Comparison of ENCODE assay signal across 8 cellular contexts in the genomic region with DNA sequence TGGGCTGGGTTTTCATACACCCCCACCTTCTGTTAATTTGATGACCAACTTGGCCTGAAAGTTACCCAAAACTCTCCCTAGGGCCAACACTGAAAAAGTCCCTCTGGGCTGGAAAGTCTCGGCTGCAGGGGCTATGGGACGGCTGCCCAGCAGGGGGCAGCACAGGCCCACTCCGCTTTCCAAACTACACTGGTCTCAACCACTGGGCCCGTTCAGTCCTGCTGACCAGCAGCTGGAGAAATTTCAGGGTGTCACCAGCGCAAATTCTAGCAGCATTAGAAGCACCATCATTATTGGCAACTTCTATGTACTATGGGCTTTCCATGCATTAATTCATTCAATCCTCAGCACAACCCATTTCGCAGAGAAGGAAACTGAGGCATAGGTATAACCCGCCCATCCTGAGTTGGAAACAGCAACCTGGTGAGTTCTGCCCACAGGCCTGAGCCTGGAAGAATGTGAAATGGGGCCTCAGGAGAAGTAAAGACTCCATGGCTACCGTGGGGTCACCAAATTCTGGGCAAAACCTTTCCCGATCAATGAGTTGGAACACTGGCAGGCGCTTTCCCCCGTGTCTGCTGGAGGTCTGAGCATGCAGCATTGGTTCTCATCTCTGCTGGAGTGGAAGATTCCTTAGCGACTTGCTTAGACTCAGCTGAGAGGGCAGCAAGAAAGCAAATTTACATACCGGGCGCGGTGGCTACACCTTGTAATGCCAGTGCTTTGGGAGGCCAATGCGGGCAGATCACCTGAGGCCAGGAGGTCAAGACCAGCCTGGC. TPM values are rescaled to one million over a fixed set of nuclear protein-coding genes. Genes with fewer than 3 reads are reported as not detected.
DNase-seq lines count a peak whose midpoint lies in the region; ATAC-seq and TF ChIP-seq lines count a peak whose summit lies in the region.

No MANE protein-coding gene starts in this region.

- H3K9ac ChIP-seq in SK-N-SH, result no peak overlapping the region
- no peak overlapping the region for H3K9ac ChIP-seq in smooth muscle cell (ENCODE audit: low read depth)

- H3K9me3 ChIP-seq in SK-N-SH, result no peaks in the 10 kb centered on the region
- no peaks in the 10 kb centered on the region for H3K9me3 ChIP-seq in left ventricle myocardium inferior (replicated peaks)
- H3K9me3 ChIP-seq in smooth muscle cell (replicated peaks; ENCODE audit: low read depth), result no peaks in the 10 kb centered on the region

- H3K27me3 ChIP-seq in SK-N-SH (ENCODE audit: insufficient read depth) (no peaks in the 10 kb centered on the region), left ventricle myocardium inferior (ENCODE audit: low read depth) (no peaks in the 10 kb centered on the region), smooth muscle cell (ENCODE audit: low read depth) (no peaks in the 10 kb centered on the region)

- 84% methylated on average over 12 of the region's 16 CpGs for WGBS in SK-N-SH (ENCODE audit: low lambda C conversion rate)
- WGBS in smooth muscle cell (ENCODE audit: low lambda C conversion rate), result 79% methylated on average over 16 of the region's 16 CpGs

- H3K27ac Mint-ChIP-seq in activated naive CD4-positive, alpha-beta T cell treated with anti-CD3 and anti-CD28 coated beads, Interleukin-2, amount 10 ng/mL, durations not matched to agents 7 days and 5 days, result peak overlapping the region; percentile 24

- ATAC-seq in HG02885 (IDR thresholded peaks at IDR 0.05; ENCODE audit: poor library complexity, unreplicated experiment), result peak; percentile 68
- ATAC-seq in GM21737 (IDR thresholded peaks at IDR 0.05; ENCODE audit: unreplicated experiment), result no peak

- no peaks in the 10 kb centered on the region for H3K36me3 ChIP-seq in SK-N-SH (replicated peaks in 1 of 2; ENCODE audit: control insufficient read depth in 1 of 2, insufficient read depth in 2 of 2, low read length in 1 of 2)
- peaks cover 69% of the 10 kb centered on the region for H3K36me3 ChIP-seq in left ventricle myocardium inferior
- peaks cover 4% of the 10 kb centered on the region for H3K36me3 ChIP-seq in smooth muscle cell (ENCODE audit: low read depth)

- DNase-seq in DMS 273 (lab: John Stamatoyannopoulos, UW; ENCODE audit: unreplicated experiment) (peak; percentile 79), DMS 273 treated with DMSO at 0.1 percent for 48 hours (lab: John Stamatoyannopoulos, UW) (no peak), SK-N-SH (peak; percentile 86), left ventricle myocardium inferior (peak; percentile 32), smooth muscle cell (lab: John Stamatoyannopoulos, UW; ENCODE audit: unreplicated experiment) (no peak)
- DNase-seq in activated naive CD4-positive, alpha-beta T cell treated with anti-CD3 and anti-CD28 coated beads, Interleukin-2, amount 10 ng/mL, durations not matched to agents 7 days and 5 days, result peak; percentile 62

- no peaks in the 10 kb centered on the region for H3F3A ChIP-seq in SK-N-SH (replicated peaks; ENCODE audit: insufficient read depth)
- H3F3A ChIP-seq in smooth muscle cell (ENCODE audit: low read depth), result no peaks in the 10 kb centered on the region

- H4K20me1 ChIP-seq in SK-N-SH (ENCODE audit: insufficient read depth), result no peaks in the 10 kb centered on the region
- no peaks in the 10 kb centered on the region for H4K20me1 ChIP-seq in smooth muscle cell (ENCODE audit: low read depth)

- CTCF ChIA-PET in SK-N-SH (lab: Yijun Ruan, JAX), result interaction anchor here (0.7 to 1.2 kb wide), 11 partner anchors 28 to 337 kb away, joined by 3 to 5 read pairs (median 3); no protein-coding TSS in a partner anchor
- CTCF ChIA-PET in activated naive CD4-positive, alpha-beta T cell treated with anti-CD3 and anti-CD28 coated beads, Interleukin-2, amount 10 ng/mL, durations not matched to agents 7 days and 5 days (lab: Charles Lee), result interaction anchor here (1.0 to 3.1 kb wide), 10 partner anchors 9 to 314 kb away, joined by 3 to 10 read pairs (median 5); partner anchors contain the start of gene AKNA

- no peaks in the 10 kb centered on the region for H3K27me3 Mint-ChIP-seq in activated naive CD4-positive, alpha-beta T cell treated with anti-CD3 and anti-CD28 coated beads, Interleukin-2, amount 10 ng/mL, durations not matched to agents 7 days and 5 days

- POLR2A ChIA-PET in SK-N-SH (lab: Yijun Ruan, JAX), result no interaction called here

- H3K4me3 ChIP-seq in SK-N-SH (ENCODE audit: low read depth in 2 of 2, low read length in 1 of 2), result no peak overlapping the region; a peak in 1 of 4 replicates
- H3K4me3 ChIP-seq in left ventricle myocardium inferior, result no peak overlapping the region
- H3K4me3 ChIP-seq in smooth muscle cell, result no peak overlapping the region

- no peak for TF ChIP-seq EP300 in SK-N-SH (IDR thresholded peaks at IDR 0.05; ENCODE audit: borderline replicate concordance in 1 of 2, low read depth in 1 of 2, low read length in 1 of 2)

- H3K9me3 Mint-ChIP-seq in activated naive CD4-positive, alpha-beta T cell treated with anti-CD3 and anti-CD28 coated beads, Interleukin-2, amount 10 ng/mL, durations not matched to agents 7 days and 5 days, result peaks cover 2% of the 10 kb centered on the region

- peaks cover 85% of the 10 kb centered on the region for H3K36me3 Mint-ChIP-seq in activated naive CD4-positive, alpha-beta T cell treated with anti-CD3 and anti-CD28 coated beads, Interleukin-2, amount 10 ng/mL, durations not matched to agents 7 days and 5 days

- intact Hi-C loops in left ventricle myocardium inferior (cut with micrococcal nuclease), result no loop called here

- TF ChIP-seq CTCF in SK-N-SH (IDR thresholded peaks at IDR 0.05) (peak; percentile 93), left ventricle myocardium inferior (IDR thresholded peaks at IDR 0.05; ENCODE audit: borderline replicate concordance) (peak; percentile 79), smooth muscle cell (IDR thresholded peaks at IDR 0.05; ENCODE audit: borderline replicate concordance, insufficient read depth, poor library complexity, severe bottlenecking) (peak; percentile 78)

- H3K9me2 ChIP-seq in SK-N-SH, result no peaks in the 10 kb centered on the region

- H2AFZ ChIP-seq in SK-N-SH (ENCODE audit: low read depth), result no peak overlapping the region
- no peak overlapping the region for H2AFZ ChIP-seq in smooth muscle cell (ENCODE audit: low read depth)

- no peak overlapping the region for H3K4me3 Mint-ChIP-seq in activated naive CD4-positive, alpha-beta T cell treated with anti-CD3 and anti-CD28 coated beads, Interleukin-2, amount 10 ng/mL, durations not matched to agents 7 days and 5 days

- H3K4me2 ChIP-seq in SK-N-SH (no peak overlapping the region), smooth muscle cell (no peak overlapping the region)

- peaks cover 0 to 6% of the 10 kb centered on the region in 2 experiments; a peak in 1 of 4 replicates for H3K4me1 ChIP-seq in SK-N-SH (ENCODE audit: control insufficient read depth in 1 of 2, insufficient read depth in 2 of 2, low read depth in 1 of 2, low read length in 1 of 2)
- H3K4me1 ChIP-seq in left ventricle myocardium inferior, result no peaks in the 10 kb centered on the region
- H3K4me1 ChIP-seq in smooth muscle cell (ENCODE audit: low read depth), result no peaks in the 10 kb centered on the region

- peaks cover 14% of the 10 kb centered on the region for H3K4me1 Mint-ChIP-seq in activated naive CD4-positive, alpha-beta T cell treated with anti-CD3 and anti-CD28 coated beads, Interleukin-2, amount 10 ng/mL, durations not matched to agents 7 days and 5 days

- H3K79me2 ChIP-seq in SK-N-SH (ENCODE audit: insufficient read depth), result no peaks in the 10 kb centered on the region
- H3K79me2 ChIP-seq in smooth muscle cell (ENCODE audit: low read depth), result no peaks in the 10 kb centered on the region

- peak; percentile 76 for TF ChIP-seq RAD21 in SK-N-SH (IDR thresholded peaks at IDR 0.05; ENCODE audit: low read length)

- H3K27ac ChIP-seq in SK-N-SH (ENCODE audit: low read depth in 2 of 2, low read length in 1 of 2) (no peak overlapping the region), left ventricle myocardium inferior (replicated peaks) (no peak overlapping the region), smooth muscle cell (ENCODE audit: low read depth) (no peak overlapping the region)

TF ChIP-seq in SK-N-SH, 30 proteins besides CTCF, POLR2A, EP300 and RAD21:
- no peak for TF ChIP-seq SIN3A (IDR thresholded peaks at IDR 0.05; ENCODE audit: borderline replicate concordance, low read depth, low read length)
- TF ChIP-seq GABPA (IDR thresholded peaks at IDR 0.05; ENCODE audit: low read depth), result no peak
- peak; percentile 17; the same call in 1 of the 2 replicates for TF ChIP-seq FOSL2 (IDR thresholded peaks at IDR 0.05; ENCODE audit: borderline replicate concordance, low read depth)
- TF ChIP-seq MXI1 (IDR thresholded peaks at IDR 0.05; ENCODE audit: low read depth, low read length), result no peak
- TF ChIP-seq MEF2A (IDR thresholded peaks at IDR 0.05; ENCODE audit: borderline replicate concordance, low read depth), result no peak
- TF ChIP-seq TEAD4 (IDR thresholded peaks at IDR 0.05; ENCODE audit: borderline replicate concordance, insufficient read depth), result no peak
- peak; percentile 55 for TF ChIP-seq SMC3 (IDR thresholded peaks at IDR 0.05; ENCODE audit: low read depth, low read length)
- TF ChIP-seq, protein P1, sequence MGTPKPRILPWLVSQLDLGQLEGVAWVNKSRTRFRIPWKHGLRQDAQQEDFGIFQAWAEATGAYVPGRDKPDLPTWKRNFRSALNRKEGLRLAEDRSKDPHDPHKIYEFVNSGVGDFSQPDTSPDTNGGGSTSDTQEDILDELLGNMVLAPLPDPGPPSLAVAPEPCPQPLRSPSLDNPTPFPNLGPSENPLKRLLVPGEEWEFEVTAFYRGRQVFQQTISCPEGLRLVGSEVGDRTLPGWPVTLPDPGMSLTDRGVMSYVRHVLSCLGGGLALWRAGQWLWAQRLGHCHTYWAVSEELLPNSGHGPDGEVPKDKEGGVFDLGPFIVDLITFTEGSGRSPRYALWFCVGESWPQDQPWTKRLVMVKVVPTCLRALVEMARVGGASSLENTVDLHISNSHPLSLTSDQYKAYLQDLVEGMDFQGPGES (IDR thresholded peaks at IDR 0.05; ENCODE audit: low read depth, low read length), result no peak

RNA-seq across cellular contexts. Expression of gene ORM2, which starts 9.7 kb away (rescaled TPM):
- polyA plus RNA-seq in SK-N-SH (2012; rRNA removed) (not detected in 2 replicates), smooth muscle cell (not detected in 2 replicates)
- not detected in 2 replicates for polyA plus RNA-seq in SK-N-SH (2012; cell fraction: cytosol; rRNA removed)
- not detected in 2 replicates for polyA plus RNA-seq in SK-N-SH (2012; cell fraction: nucleus; rRNA removed)
- total RNA-seq in left ventricle myocardium inferior (not detected), smooth muscle cell (0.27 TPM in 1 of 2 replicates, not detected in the other)

RNA-seq across cellular contexts. Expression of gene ORM1, which starts 16.4 kb away (rescaled TPM):
- not detected in 2 replicates for polyA plus RNA-seq in SK-N-SH (2012; rRNA removed)
- polyA plus RNA-seq in SK-N-SH (2012; cell fraction: cytosol; rRNA removed), result not detected in 2 replicates
- polyA plus RNA-seq in SK-N-SH (2012; cell fraction: nucleus; rRNA removed), result not detected in 2 replicates
- total RNA-seq in left ventricle myocardium inferior, result not detected
- total RNA-seq in smooth muscle cell, result not detected in 2 replicates
- 0.46 and 0.74 TPM in 2 replicates for polyA plus RNA-seq in smooth muscle cell

RNA-seq across cellular contexts. Expression of gene AKNA, which starts 48.5 kb away (rescaled TPM):
- polyA plus RNA-seq in SK-N-SH (2012; rRNA removed) (0.70 and 0.84 TPM in 2 replicates), smooth muscle cell (2.8 and 3.2 TPM in 2 replicates)
- polyA plus RNA-seq in SK-N-SH (2012; cell fraction: cytosol; rRNA removed), result 0.28 and 0.55 TPM in 2 replicates
- polyA plus RNA-seq in SK-N-SH (2012; cell fraction: nucleus; rRNA removed), result 2.4 and 3.0 TPM in 2 replicates
- total RNA-seq in left ventricle myocardium inferior (6.3 TPM), smooth muscle cell (3.0 and 4.7 TPM in 2 replicates)

Comparison
In these comparisons a context has a peak if more than half of its experiments do, and no peak if none do; other contexts are left out.
1. DNase-seq: peak in DMS 273 (single experiment), SK-N-SH (single experiment), activated naive CD4-positive, alpha-beta T cell treated with anti-CD3 and anti-CD28 coated beads, Interleukin-2, amount 10 ng/mL, durations not matched to agents 7 days and 5 days (single experiment) and left ventricle myocardium inferior (single experiment); none in DMS 273 treated with DMSO at 0.1 percent for 48 hours (single experiment) and smooth muscle cell (single experiment).
2. Peak in every context shown above with its lines, with median percentiles within 50 percentile points of each other: CTCF ChIP-seq.